ENCODE assay signal across 10 cellular contexts in genomic region chr2:172335731-172336130, GRCh38.
"Had no signal": no experiment of that assay in that cellular context is flagged by ENCODE, and none has a peak within 500 bp of the region (broad histone marks: within the 10 kb centered on the region; RNA-seq: fewer than 3 reads in every experiment).

No MANE protein-coding gene starts in this region.

- H3K27ac ChIP-seq: esophagus muscularis mucosa, tibial artery had no signal

- H3K9me3 ChIP-seq: esophagus muscularis mucosa, tibial artery had no signal

- FAIRE-seq: endometrium, TTC549 had no signal

- H3K36me3 ChIP-seq: esophagus muscularis mucosa, tibial artery had no signal

- H3K27me3 ChIP-seq: esophagus muscularis mucosa, tibial artery had no signal

- DNase-seq: activated B cell treated with CpG ODN at 0.5 μM for 24 hours; activated CD4-positive, alpha-beta T cell treated with anti-CD3 and anti-CD28 coated beads, Interleukin-2, amount 10 ng/mL, durations not matched to agents 24 days and 14 days; activated naive CD4-positive, alpha-beta T cell treated with Interleukin-2 at 50 U/mL for 16 hours; central memory CD4-positive, alpha-beta T cell; dermis blood vessel endothelial cell; tibial artery had no signal

- H3K4me3 ChIP-seq: esophagus muscularis mucosa, tibial artery had no signal

- ATAC-seq: stimulated activated effector memory CD8-positive, alpha-beta T cell treated with anti-CD3 and anti-CD28 coated beads, Interleukin-12 subunit alpha, Interleukin-12 subunit beta, amount 100 ng/mL, for 72 hours had no signal
